ENCODE assay signal across 8 cellular contexts in the genomic region with DNA sequence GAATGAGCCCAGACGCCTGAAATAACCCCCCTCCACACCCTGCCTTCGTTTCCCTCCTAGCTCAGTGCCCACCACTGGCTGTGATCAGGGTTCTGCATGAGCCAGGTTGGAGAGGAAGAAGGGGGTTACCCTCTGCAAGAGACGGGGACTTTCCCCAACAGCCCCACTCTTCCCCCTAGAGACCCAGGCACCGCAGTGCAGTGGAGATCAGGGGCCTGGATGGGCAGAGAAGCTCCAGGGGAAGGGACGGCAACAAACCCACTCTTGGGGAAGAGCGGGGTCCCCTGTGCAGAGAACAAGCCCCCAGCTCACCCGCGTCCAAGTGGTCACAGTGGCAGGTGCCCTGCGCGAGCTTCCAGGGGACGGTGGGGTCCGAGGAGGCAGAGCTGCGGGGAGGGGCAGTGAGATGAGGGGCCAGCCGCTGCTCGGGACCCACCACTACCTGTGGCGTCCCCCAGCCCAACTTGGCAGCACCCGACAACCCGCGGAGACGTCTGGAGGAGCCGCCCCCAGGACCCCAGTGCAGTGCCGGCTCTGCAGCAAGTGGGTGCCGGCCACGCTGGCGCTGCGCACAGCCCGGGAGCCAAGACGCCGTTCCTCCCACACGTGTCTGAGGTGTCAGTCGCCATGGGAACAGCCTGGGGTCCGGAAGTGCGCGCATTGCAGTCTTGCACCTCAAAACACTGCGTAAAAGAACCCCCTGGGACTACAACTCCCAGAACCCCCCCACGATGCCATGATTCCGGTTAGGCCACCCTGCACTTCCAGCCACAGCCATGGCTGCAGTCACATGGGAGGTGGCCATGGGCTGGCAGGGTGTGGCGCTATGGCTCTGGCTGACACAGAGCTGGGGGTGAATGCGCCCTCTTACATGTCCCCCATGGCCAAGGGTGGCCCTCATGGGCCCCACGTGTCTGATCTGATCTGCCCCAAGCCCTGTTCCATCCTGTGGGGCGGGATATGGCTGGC. TPM values are rescaled to one million over a fixed set of nuclear protein-coding genes. Genes with fewer than 3 reads are reported as not detected.
DNase-seq lines count a peak whose midpoint lies in the region; ATAC-seq and TF ChIP-seq lines count a peak whose summit lies in the region.

No MANE protein-coding gene starts in this region.

- H4K91ac ChIP-seq in mesenchymal stem cell (ENCODE audit: low read length), result no peak overlapping the region

- H2BK5ac ChIP-seq in mesenchymal stem cell (ENCODE audit: low read depth, low read length, poor library complexity, severe bottlenecking), result no peak overlapping the region

- no peak overlapping the region for H2BK120ac ChIP-seq in mesenchymal stem cell (ENCODE audit: low read depth, low read length)

- H2AK5ac ChIP-seq in mesenchymal stem cell (ENCODE audit: low read length, severe bottlenecking), result no peak overlapping the region

- H3K4me3 ChIP-seq in osteoblast (ENCODE audit: insufficient read depth, low read length) (no peak overlapping the region), mesenchymal stem cell (ENCODE audit: insufficient read depth in 1 of 2, low read depth in 1 of 2, low read length in 2 of 2) (no peak overlapping the region)

- TF ChIP-seq CTCF in osteoblast (IDR thresholded peaks at IDR 0.05; ENCODE audit: extremely low read depth, low read depth, low read length), result no peak

- H2BK15ac ChIP-seq in mesenchymal stem cell (ENCODE audit: low read depth, poor library complexity, severe bottlenecking), result no peak overlapping the region

- no peaks in the 10 kb centered on the region for H3K79me2 ChIP-seq in osteoblast (ENCODE audit: insufficient read depth, low read length)

- no peak overlapping the region for H3K23ac ChIP-seq in mesenchymal stem cell (ENCODE audit: low read length in 2 of 2)

- H2AFZ ChIP-seq in osteoblast (ENCODE audit: low read length), result no peak overlapping the region
- H2AFZ ChIP-seq in mesenchymal stem cell (ENCODE audit: low read depth, low read length), result no peak overlapping the region

- H3K9me3 ChIP-seq in osteoblast (ENCODE audit: low read depth, low read length) (no peaks in the 10 kb centered on the region), mesenchymal stem cell (ENCODE audit: control insufficient read depth, low read length) (no peaks in the 10 kb centered on the region)

- no peak overlapping the region for H3K4ac ChIP-seq in mesenchymal stem cell (ENCODE audit: low read depth in 1 of 2, low read length in 2 of 2)

- H3K9ac ChIP-seq in mesenchymal stem cell (ENCODE audit: low read length), result no peak overlapping the region

- H3K27me3 ChIP-seq in osteoblast (ENCODE audit: insufficient read depth, low read length), result no peaks in the 10 kb centered on the region
- H3K27me3 ChIP-seq in mesenchymal stem cell (ENCODE audit: control insufficient read depth in 1 of 2, insufficient read depth in 1 of 2, low read length in 2 of 2), result peaks cover 0 to 13% of the 10 kb centered on the region in 2 experiments

- H4K20me1 ChIP-seq in osteoblast (ENCODE audit: insufficient read depth, low read length), result no peaks in the 10 kb centered on the region

- H3K79me1 ChIP-seq in mesenchymal stem cell (replicated peaks; ENCODE audit: low read length, poor library complexity, severe bottlenecking), result no peaks in the 10 kb centered on the region

- DNase-seq in T follicular helper cell (ENCODE audit: low read depth) (peak; percentile 74), osteoblast (ENCODE audit: insufficient read length, low spot score, missing footprints) (peak; percentile 65), HCEC 1CT (no peak), HuH-7 (ENCODE audit: low spot score) (no peak), mesenchymal stem cell (no peak), NCI-H2107 (lab: John Stamatoyannopoulos, UW) (no peak)
- DNase-seq in activated naive CD8-positive, alpha-beta T cell treated with anti-CD3 and anti-CD28 coated beads, Interleukin-2, amount 50 U/mL, for 16 hours (ENCODE audit: low read depth, low spot score), result peak; percentile 37

- no peak overlapping the region for H3K18ac ChIP-seq in mesenchymal stem cell (ENCODE audit: low read depth in 1 of 2, low read length in 2 of 2)

- no peak overlapping the region for H3K14ac ChIP-seq in mesenchymal stem cell (ENCODE audit: low read length in 2 of 2)

- no peak overlapping the region for H3K4me2 ChIP-seq in osteoblast (ENCODE audit: insufficient read depth, low read length)
- H3K4me2 ChIP-seq in mesenchymal stem cell (ENCODE audit: low read length, poor library complexity, severe bottlenecking), result no peak overlapping the region

- ATAC-seq in GM18508 (IDR thresholded peaks at IDR 0.05; ENCODE audit: insufficient read depth, unreplicated experiment), result peak; percentile 48

- 88% methylated on average over 39 of the region's 41 CpGs for WGBS in mesenchymal stem cell

- no peak overlapping the region for H4K8ac ChIP-seq in mesenchymal stem cell (ENCODE audit: low read length)

- H2BK12ac ChIP-seq in mesenchymal stem cell (ENCODE audit: low read length in 2 of 2), result no peak overlapping the region

- H3K36me3 ChIP-seq in osteoblast (ENCODE audit: insufficient read depth, low read length) (no peaks in the 10 kb centered on the region), mesenchymal stem cell (ENCODE audit: control insufficient read depth in 1 of 2, insufficient read depth in 2 of 2, low read depth in 1 of 2, low read length in 2 of 2) (no peaks in the 10 kb centered on the region)

- no peaks in the 10 kb centered on the region for H3K4me1 ChIP-seq in osteoblast (ENCODE audit: insufficient read depth, low read length)
- H3K4me1 ChIP-seq in mesenchymal stem cell (ENCODE audit: control insufficient read depth, insufficient read depth, low read depth, low read length), result no peaks in the 10 kb centered on the region

- H3K27ac ChIP-seq in osteoblast (ENCODE audit: low read depth, low read length) (no peak overlapping the region), mesenchymal stem cell (ENCODE audit: low read length, poor library complexity, severe bottlenecking) (no peak overlapping the region)

RNA-seq across cellular contexts. Expression of gene WIPI2, which starts 45.8 kb away (rescaled TPM):
- 63.7 and 68.4 TPM in 2 replicates for total RNA-seq in osteoblast
- 70.7 TPM for polyA plus RNA-seq in mesenchymal stem cell (2013, experiment 1 of 2)
- polyA plus RNA-seq in mesenchymal stem cell (2013, experiment 2 of 2), result 69.6 TPM

Comparison
In these comparisons a context has a peak if more than half of its experiments do, and no peak if none do; other contexts are left out.
1. DNase-seq: peak in T follicular helper cell (single experiment), activated naive CD8-positive, alpha-beta T cell treated with anti-CD3 and anti-CD28 coated beads, Interleukin-2, amount 50 U/mL, for 16 hours (single experiment) and osteoblast (single experiment); none in HCEC 1CT (single experiment), HuH-7 (single experiment), mesenchymal stem cell (single experiment) and NCI-H2107 (single experiment).